Comparison of ENCODE assay signal across 9 cellular contexts in the genomic region with DNA sequence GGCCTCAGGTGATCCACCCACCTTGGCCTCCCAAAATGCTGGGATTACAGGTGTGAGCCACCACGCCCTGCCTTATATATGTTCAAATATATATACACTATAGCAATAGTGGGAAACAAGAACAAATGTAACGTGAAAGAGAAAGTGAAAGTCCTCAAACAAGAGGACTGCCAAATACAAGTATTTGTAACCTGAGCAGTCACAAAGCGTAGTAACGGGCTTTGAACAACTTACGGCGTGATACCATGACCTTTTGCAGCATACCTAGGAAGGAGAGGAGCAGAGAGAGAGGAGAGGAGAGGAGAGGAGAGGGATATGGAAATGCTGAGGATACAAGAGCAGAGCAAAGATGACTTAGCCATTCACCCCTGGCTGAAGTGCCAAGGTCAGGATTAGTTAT.
DNase-seq lines count a peak whose midpoint lies in the region; ATAC-seq and TF ChIP-seq lines count a peak whose summit lies in the region.
"Had no signal": no experiment of that assay in that cellular context is flagged by ENCODE, and none has a peak within 500 bp of the region (broad histone marks: within the 10 kb centered on the region; RNA-seq: fewer than 3 reads in every experiment).

No MANE protein-coding gene starts in this region.

- H3K4me2 ChIP-seq in mesendoderm (ENCODE audit: low read length), result no peak overlapping the region

- H3K4me3 ChIP-seq in mesendoderm (ENCODE audit: low read length), result no peak overlapping the region
- H3K4me3 ChIP-seq: cardiac muscle cell had no signal

- H4K8ac ChIP-seq in mesendoderm (ENCODE audit: low read depth, low read length), result no peak overlapping the region

- H3K4ac ChIP-seq in mesendoderm (ENCODE audit: low read depth, low read length), result no peak overlapping the region

- intact Hi-C loops in CD14-positive monocyte (cut with micrococcal nuclease), result no loop called here

- H3K79me1 ChIP-seq in mesendoderm (ENCODE audit: low read length), result no peaks in the 10 kb centered on the region

- no peak for TF ChIP-seq CTCF in CD14-positive monocyte (IDR thresholded peaks at IDR 0.05)

- H3K9me3 Mint-ChIP-seq in CD14-positive monocyte (peaks cover 0 to 7% (median 0%) of the 10 kb centered on the region in 7 donors), immature natural killer cell (peaks cover 0 to 3% (median 0%) of the 10 kb centered on the region in 6 donors)

- no peak overlapping the region for H4K5ac ChIP-seq in mesendoderm (ENCODE audit: low read length)

- H3K18ac ChIP-seq in mesendoderm (ENCODE audit: low read length), result no peak overlapping the region

- H2AK5ac ChIP-seq in mesendoderm (ENCODE audit: low read length), result no peak overlapping the region

- no peak overlapping the region for H3K27ac ChIP-seq in mesendoderm (ENCODE audit: low read depth, low read length)
- H3K27ac ChIP-seq: cardiac muscle cell had no signal

- H3K27me3 ChIP-seq in mesendoderm (ENCODE audit: insufficient read depth, low read length, poor library complexity), result no peaks in the 10 kb centered on the region
- H3K27me3 ChIP-seq: cardiac muscle cell had no signal

- ATAC-seq in GM19438 (IDR thresholded peaks at IDR 0.05; ENCODE audit: low read depth, unreplicated experiment) (peak; percentile 59), HG02938 (IDR thresholded peaks at IDR 0.05; ENCODE audit: unreplicated experiment) (no peak)

- no peak overlapping the region for H3K56ac ChIP-seq in mesendoderm (ENCODE audit: low read length)

- no peak overlapping the region for H2BK5ac ChIP-seq in mesendoderm (ENCODE audit: low read length)

- no peaks in the 10 kb centered on the region for H3K4me1 ChIP-seq in mesendoderm (ENCODE audit: control insufficient read depth, low read depth, low read length)

- H3K4me1 Mint-ChIP-seq in CD14-positive monocyte, result peaks cover 5% of the 10 kb centered on the region
- peaks cover 5 to 8% of the 10 kb centered on the region in 2 donors for H3K4me1 Mint-ChIP-seq in immature natural killer cell

- H2BK120ac ChIP-seq in mesendoderm (ENCODE audit: low read depth, low read length), result no peak overlapping the region

- DNase-seq in CD14-positive monocyte (ENCODE audit: low spot score) (no peak), NCI-H2029 treated with DMSO at 0.1 percent for 48 hours (lab: John Stamatoyannopoulos, UW) (peak; percentile 62), immature natural killer cell (peak in 2 of 3 donors; percentile 1 to 15), dedifferentiated amniotic fluid mesenchymal stem cell (ENCODE audit: extremely low spot score) (no peak), NCI-H128 (lab: John Stamatoyannopoulos, UW; ENCODE audit: unreplicated experiment) (no peak), mesendoderm (no peak)

- H3K9ac ChIP-seq in mesendoderm (ENCODE audit: low read length), result no peak overlapping the region

- H3K27me3 Mint-ChIP-seq in CD14-positive monocyte (ENCODE audit: low read depth in 3 of 3) (peaks cover 0 to 2% (median 0%) of the 10 kb centered on the region in 3 donors), immature natural killer cell (ENCODE audit: low read depth in 3 of 3) (peaks cover 2% of the 10 kb centered on the region in 3 donors)

- H2BK15ac ChIP-seq in mesendoderm (replicated peaks; ENCODE audit: low read depth), result no peak overlapping the region

- H3K4me3 Mint-ChIP-seq in CD14-positive monocyte, result peak overlapping the region; percentile 54 to 91
- H3K4me3 Mint-ChIP-seq in immature natural killer cell, result peak overlapping the region; percentile 62 to 90 (median 76)

- H3K36me3 ChIP-seq in mesendoderm (ENCODE audit: control insufficient read depth, insufficient read depth, low read length), result no peaks in the 10 kb centered on the region
- H3K36me3 ChIP-seq: cardiac muscle cell had no signal

- H3K36me3 Mint-ChIP-seq in CD14-positive monocyte, result no peaks in the 10 kb centered on the region
- H3K36me3 Mint-ChIP-seq in immature natural killer cell, result no peaks in the 10 kb centered on the region

- no CpG with 5 or more reads among the region's 6 CpGs for WGBS in mesendoderm (ENCODE audit: extremely low coverage, insufficient coverage, low lambda C conversion rate)

- no peaks in the 10 kb centered on the region for H3K79me2 ChIP-seq in mesendoderm (ENCODE audit: control insufficient read depth, insufficient read depth, low read length)

- H3K23ac ChIP-seq in mesendoderm (ENCODE audit: low read length), result no peak overlapping the region

- peak overlapping the region in 3 of 7 donors; percentile 16 to 76 (median 23) for H3K27ac Mint-ChIP-seq in CD14-positive monocyte
- H3K27ac Mint-ChIP-seq in immature natural killer cell, result peak overlapping the region; percentile 49 to 89 (median 74)

Comparison
In these comparisons a context has a peak if more than half of its experiments do, and no peak if none do; other contexts are left out.
1. DNase-seq: peak in NCI-H2029 treated with DMSO at 0.1 percent for 48 hours (single experiment) and immature natural killer cell (2 of 3); none in CD14-positive monocyte (single experiment), dedifferentiated amniotic fluid mesenchymal stem cell (single experiment), NCI-H128 (single experiment) and mesendoderm (single experiment).